ENCODE assay signal across 8 cellular contexts in the genomic region with DNA sequence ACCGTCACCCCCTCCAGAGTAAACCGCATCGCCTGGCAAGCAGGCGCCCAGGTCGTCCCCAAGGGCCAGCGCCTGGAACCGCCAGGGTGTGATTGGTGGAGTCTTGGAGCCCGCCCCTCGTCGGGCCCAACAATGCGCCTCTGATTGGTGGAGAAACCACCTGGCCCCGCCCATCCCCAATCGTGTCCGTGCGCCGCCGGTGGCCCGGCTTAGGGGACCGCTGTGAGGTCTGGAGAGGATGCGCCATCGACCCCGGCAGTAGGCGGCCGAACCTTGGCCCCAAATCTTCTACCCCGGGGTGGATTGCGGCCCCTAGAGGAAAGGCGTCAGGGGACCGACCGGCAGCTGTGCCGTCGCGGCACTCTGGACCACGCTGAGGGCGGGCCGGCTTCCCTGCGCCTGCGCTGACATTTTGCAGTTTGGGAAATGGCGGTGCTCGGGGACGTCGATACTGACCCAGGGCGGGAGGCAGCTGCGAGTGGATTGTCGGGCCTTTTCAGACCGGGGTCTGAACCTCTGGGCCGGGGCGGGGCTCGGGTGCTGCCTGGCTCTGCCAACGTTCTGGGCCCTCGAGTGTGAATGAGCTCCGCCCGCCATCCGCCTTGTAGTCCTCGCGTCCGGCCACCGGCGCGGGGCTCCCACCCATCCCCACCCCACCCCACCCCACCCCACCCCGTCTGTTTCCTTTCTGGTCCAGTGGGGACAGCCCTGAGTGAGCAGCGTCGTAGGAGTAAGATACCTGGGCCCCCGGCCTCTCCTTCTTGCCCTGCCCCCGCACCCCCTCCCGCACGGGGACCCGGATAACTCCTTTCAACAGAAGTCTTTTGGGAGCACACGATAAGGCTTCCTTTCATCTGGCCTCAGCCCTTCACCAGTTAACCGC. TPM values are rescaled to one million over a fixed set of nuclear protein-coding genes. Genes with fewer than 3 reads are reported as not detected.
DNase-seq lines count a peak whose midpoint lies in the region; ATAC-seq and TF ChIP-seq lines count a peak whose summit lies in the region.

No MANE protein-coding gene starts in this region.

- H3K4me3 ChIP-seq in DOHH2 (ENCODE audit: low read length) (peak overlapping the region; percentile 83), Karpas-422 (ENCODE audit: low read length) (peak overlapping the region; percentile 67)

- H3K36me3 Mint-ChIP-seq in activated T-helper 2 cell treated with anti-CD3 and anti-CD28 coated beads, Interferon-gamma antibody, Interleukin-2, Interleukin-4, amounts not matched to agents 10 μg/mL and 5 μg/mL and 100 μg/mL, durations not matched to agents 14 hours and 24 hours and 36 hours (ENCODE audit: low read depth), result peaks cover 44% of the 10 kb centered on the region
- peaks cover 29% of the 10 kb centered on the region for H3K36me3 Mint-ChIP-seq in natural killer cell treated with Interleukin-12 subunit alpha and Interleukin-12 subunit beta and Interleukin-15 and Interleukin-18, amount 100 ng/mL, for 72 hours
- H3K36me3 Mint-ChIP-seq in stimulated activated naive CD8-positive, alpha-beta T cell treated with anti-CD3 and anti-CD28 coated beads, Interleukin-15, Interleukin-2, amounts not matched to agents 100 ng/mL and 50 ng/mL, for 24 hours (ENCODE audit: low read depth), result peaks cover 39% of the 10 kb centered on the region

- H3K9me3 Mint-ChIP-seq in activated T-helper 2 cell treated with anti-CD3 and anti-CD28 coated beads, Interferon-gamma antibody, Interleukin-2, Interleukin-4, amounts not matched to agents 10 μg/mL and 5 μg/mL and 100 μg/mL, durations not matched to agents 14 hours and 24 hours and 36 hours, result no peaks in the 10 kb centered on the region
- H3K9me3 Mint-ChIP-seq in natural killer cell treated with Interleukin-12 subunit alpha and Interleukin-12 subunit beta and Interleukin-15 and Interleukin-18, amount 100 ng/mL, for 72 hours, result no peaks in the 10 kb centered on the region
- H3K9me3 Mint-ChIP-seq in stimulated activated naive CD8-positive, alpha-beta T cell treated with anti-CD3 and anti-CD28 coated beads, Interleukin-15, Interleukin-2, amounts not matched to agents 100 ng/mL and 50 ng/mL, for 24 hours, result no peaks in the 10 kb centered on the region

- H3K9me2 ChIP-seq in DOHH2 (replicated peaks; ENCODE audit: control insufficient read depth, low read length) (no peaks in the 10 kb centered on the region), Karpas-422 (replicated peaks; ENCODE audit: insufficient read depth, low read length) (no peaks in the 10 kb centered on the region)

- H2AFZ ChIP-seq in Karpas-422 (ENCODE audit: low read length), result peak overlapping the region; percentile 80; the same call in 1 of the 2 replicates

- H3K9ac ChIP-seq in Karpas-422 (ENCODE audit: low read length), result peak overlapping the region; percentile 66

- peak; percentile 96 for DNase-seq in Karpas-422
- peak; percentile 93 for DNase-seq in RKO (ENCODE audit: low spot score)
- DNase-seq in activated T-helper 2 cell treated with anti-CD3 and anti-CD28 coated beads, Interferon-gamma antibody, Interleukin-2, Interleukin-4, amounts not matched to agents 10 μg/mL and 5 μg/mL and 100 μg/mL, durations not matched to agents 14 hours and 24 hours and 36 hours (ENCODE audit: low spot score), result peak; percentile 89
- peak; percentile 77 for DNase-seq in fibroblast of peridontal ligament (ENCODE audit: extremely low read depth)
- DNase-seq in natural killer cell treated with Interleukin-12 subunit alpha and Interleukin-12 subunit beta and Interleukin-15 and Interleukin-18, amount 100 ng/mL, for 72 hours (ENCODE audit: low spot score), result peak; percentile 95

- H3K4me1 ChIP-seq in DOHH2 (ENCODE audit: control insufficient read depth, low read length), result peaks cover 23% of the 10 kb centered on the region
- H3K4me1 ChIP-seq in Karpas-422 (ENCODE audit: low read length), result peaks cover 35% of the 10 kb centered on the region

- peak; percentile 85 for ATAC-seq in GM21737 (IDR thresholded peaks at IDR 0.05; ENCODE audit: unreplicated experiment)
- peak; percentile 97 to 98 for ATAC-seq in natural killer cell treated with Interleukin-12 subunit alpha and Interleukin-12 subunit beta and Interleukin-15 and Interleukin-18, amount 100 ng/mL, for 72 hours

- H3K27ac Mint-ChIP-seq in activated T-helper 2 cell treated with anti-CD3 and anti-CD28 coated beads, Interferon-gamma antibody, Interleukin-2, Interleukin-4, amounts not matched to agents 10 μg/mL and 5 μg/mL and 100 μg/mL, durations not matched to agents 14 hours and 24 hours and 36 hours, result peak overlapping the region; percentile 93
- peak overlapping the region; percentile 72 to 80 for H3K27ac Mint-ChIP-seq in natural killer cell treated with Interleukin-12 subunit alpha and Interleukin-12 subunit beta and Interleukin-15 and Interleukin-18, amount 100 ng/mL, for 72 hours
- H3K27ac Mint-ChIP-seq in stimulated activated naive CD8-positive, alpha-beta T cell treated with anti-CD3 and anti-CD28 coated beads, Interleukin-15, Interleukin-2, amounts not matched to agents 100 ng/mL and 50 ng/mL, for 24 hours, result peak overlapping the region; percentile 87

- H3K27ac ChIP-seq in DOHH2 (ENCODE audit: low read depth, low read length) (peak overlapping the region; percentile 71), Karpas-422 (ENCODE audit: low read length) (peak overlapping the region; percentile 80)

- no peaks in the 10 kb centered on the region for H4K20me1 ChIP-seq in DOHH2 (ENCODE audit: control insufficient read depth, insufficient read depth, low read depth, low read length)
- no peaks in the 10 kb centered on the region for H4K20me1 ChIP-seq in Karpas-422 (ENCODE audit: insufficient read depth, low read depth, low read length)

- no peaks in the 10 kb centered on the region for H3K27me3 ChIP-seq in DOHH2 (ENCODE audit: control insufficient read depth, low read length)
- no peaks in the 10 kb centered on the region for H3K27me3 ChIP-seq in Karpas-422 (ENCODE audit: low read length)

- H3K27me3 Mint-ChIP-seq in activated T-helper 2 cell treated with anti-CD3 and anti-CD28 coated beads, Interferon-gamma antibody, Interleukin-2, Interleukin-4, amounts not matched to agents 10 μg/mL and 5 μg/mL and 100 μg/mL, durations not matched to agents 14 hours and 24 hours and 36 hours (ENCODE audit: low read depth), result no peaks in the 10 kb centered on the region
- no peaks in the 10 kb centered on the region for H3K27me3 Mint-ChIP-seq in natural killer cell treated with Interleukin-12 subunit alpha and Interleukin-12 subunit beta and Interleukin-15 and Interleukin-18, amount 100 ng/mL, for 72 hours
- no peaks in the 10 kb centered on the region for H3K27me3 Mint-ChIP-seq in stimulated activated naive CD8-positive, alpha-beta T cell treated with anti-CD3 and anti-CD28 coated beads, Interleukin-15, Interleukin-2, amounts not matched to agents 100 ng/mL and 50 ng/mL, for 24 hours

- no peaks in the 10 kb centered on the region for H3K79me2 ChIP-seq in DOHH2 (ENCODE audit: control insufficient read depth, low read length)
- H3K79me2 ChIP-seq in Karpas-422 (ENCODE audit: low read length), result no peaks in the 10 kb centered on the region

- peak overlapping the region; percentile 80 for H3K4me3 Mint-ChIP-seq in activated T-helper 2 cell treated with anti-CD3 and anti-CD28 coated beads, Interferon-gamma antibody, Interleukin-2, Interleukin-4, amounts not matched to agents 10 μg/mL and 5 μg/mL and 100 μg/mL, durations not matched to agents 14 hours and 24 hours and 36 hours (ENCODE audit: low read depth)
- H3K4me3 Mint-ChIP-seq in natural killer cell treated with Interleukin-12 subunit alpha and Interleukin-12 subunit beta and Interleukin-15 and Interleukin-18, amount 100 ng/mL, for 72 hours, result peak overlapping the region; percentile 87
- H3K4me3 Mint-ChIP-seq in stimulated activated naive CD8-positive, alpha-beta T cell treated with anti-CD3 and anti-CD28 coated beads, Interleukin-15, Interleukin-2, amounts not matched to agents 100 ng/mL and 50 ng/mL, for 24 hours, result peak overlapping the region; percentile 80

- no peaks in the 10 kb centered on the region for H3K9me3 ChIP-seq in DOHH2 (ENCODE audit: control insufficient read depth, insufficient read depth, low read length)
- H3K9me3 ChIP-seq in Karpas-422 (ENCODE audit: low read length), result no peaks in the 10 kb centered on the region

- no peak for TF ChIP-seq CTCF in DOHH2 (IDR thresholded peaks at IDR 0.05; ENCODE audit: low read depth, low read length, poor library complexity, severe bottlenecking)

- intact Hi-C loops in activated T-helper 2 cell treated with anti-CD3 and anti-CD28 coated beads, Interferon-gamma antibody, Interleukin-2, Interleukin-4, amounts not matched to agents 10 μg/mL and 5 μg/mL and 100 μg/mL, durations not matched to agents 14 hours and 24 hours and 36 hours (cut with micrococcal nuclease), result loop anchor here (1.0 to 5.0 kb wide), 4 partner anchors 16 to 242 kb away; a partner anchor contains a TSS

- H3K4me1 Mint-ChIP-seq in activated T-helper 2 cell treated with anti-CD3 and anti-CD28 coated beads, Interferon-gamma antibody, Interleukin-2, Interleukin-4, amounts not matched to agents 10 μg/mL and 5 μg/mL and 100 μg/mL, durations not matched to agents 14 hours and 24 hours and 36 hours (ENCODE audit: low read depth), result peaks cover 35% of the 10 kb centered on the region
- H3K4me1 Mint-ChIP-seq in natural killer cell treated with Interleukin-12 subunit alpha and Interleukin-12 subunit beta and Interleukin-15 and Interleukin-18, amount 100 ng/mL, for 72 hours (ENCODE audit: low read depth in 2 of 2), result peaks cover 37 to 52% of the 10 kb centered on the region in 2 donors
- H3K4me1 Mint-ChIP-seq in stimulated activated naive CD8-positive, alpha-beta T cell treated with anti-CD3 and anti-CD28 coated beads, Interleukin-15, Interleukin-2, amounts not matched to agents 100 ng/mL and 50 ng/mL, for 24 hours (ENCODE audit: low read depth), result peaks cover 51% of the 10 kb centered on the region

- peaks cover 47% of the 10 kb centered on the region for H3K36me3 ChIP-seq in DOHH2 (ENCODE audit: control insufficient read depth, low read length)
- peaks cover 23% of the 10 kb centered on the region; the same call in 1 of the 2 replicates for H3K36me3 ChIP-seq in Karpas-422 (ENCODE audit: insufficient read depth, low read length)

- H3F3A ChIP-seq in DOHH2 (ENCODE audit: control insufficient read depth, insufficient read depth), result peaks cover 33% of the 10 kb centered on the region

- H3K4me2 ChIP-seq in DOHH2 (ENCODE audit: low read length) (peak overlapping the region; percentile 68), Karpas-422 (ENCODE audit: low read depth, low read length, poor library complexity, severe bottlenecking) (peak overlapping the region; percentile 73)

RNA-seq across cellular contexts. Expression of a gene that starts 34.2 kb away (rescaled TPM):
- total RNA-seq in Karpas-422 (2014; rRNA removed; shearing (Covaris generic); ENCODE audit: low replicate concordance), result 72.2 and 83.8 TPM in 2 replicates
- total RNA-seq in activated T-helper 2 cell treated with anti-CD3 and anti-CD28 coated beads, Interferon-gamma antibody, Interleukin-2, Interleukin-4, amounts not matched to agents 10 μg/mL and 5 μg/mL and 100 μg/mL, durations not matched to agents 14 hours and 24 hours and 36 hours, result 143 and 155 TPM in 2 replicates
- 100 to 1,000 TPM; 105 to 131 TPM for total RNA-seq in natural killer cell treated with Interleukin-12 subunit alpha and Interleukin-12 subunit beta and Interleukin-15 and Interleukin-18, amount 100 ng/mL, for 72 hours

Comparison
In these comparisons a context has a peak if more than half of its experiments do, and no peak if none do; other contexts are left out.
1. Peak in every context shown above with its lines: DNase-seq, ATAC-seq, H3K4me3 ChIP-seq and H3K27ac ChIP-seq.